8 cellular contexts compared by ENCODE assay signal in the genomic region with DNA sequence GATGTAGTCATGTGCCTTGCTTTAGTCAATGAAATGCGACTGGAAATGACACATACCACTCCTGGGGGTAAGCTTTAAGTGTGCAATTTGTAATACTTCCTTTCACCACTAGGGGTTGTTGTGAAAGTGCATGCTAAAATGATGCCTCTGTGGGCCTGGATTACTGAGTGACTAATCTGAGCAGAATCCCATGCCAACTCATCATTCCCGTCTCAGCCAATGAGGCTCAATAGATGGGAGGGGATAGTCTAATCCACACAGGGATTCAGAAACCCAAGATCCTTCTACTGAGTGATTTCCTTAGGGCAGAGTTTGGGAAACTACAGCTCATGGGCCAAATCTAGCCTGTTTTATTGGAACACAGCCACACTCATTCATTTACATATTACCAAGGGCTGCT. TPM values are rescaled to one million over a fixed set of nuclear protein-coding genes. Genes with fewer than 3 reads are reported as not detected.
DNase-seq lines count a peak whose midpoint lies in the region; ATAC-seq and TF ChIP-seq lines count a peak whose summit lies in the region.

No MANE protein-coding gene starts in this region.

- TF ChIP-seq CTCF in HEK293 (tag by site-specific recombination; IDR thresholded peaks at IDR 0.05) (no peak), osteocyte (IDR thresholded peaks at IDR 0.05) (peak; percentile 34), vagina (IDR thresholded peaks at IDR 0.05) (no peak)

- H3K4me3 Mint-ChIP-seq in activated CD4-positive, alpha-beta T cell treated with anti-CD3 and anti-CD28 coated beads for 36 hours, result no peak overlapping the region
- no peak overlapping the region for H3K4me3 Mint-ChIP-seq in osteocyte (ENCODE audit: unreplicated experiment)

- H3K4me1 ChIP-seq in HEK293 (ENCODE audit: control insufficient read depth, insufficient read depth, low read length), result no peaks in the 10 kb centered on the region
- H3K4me1 ChIP-seq in vagina, result no peaks in the 10 kb centered on the region

- H3K9me3 ChIP-seq in HEK293 (ENCODE audit: control insufficient read depth, insufficient read depth, low read depth, low read length) (no peaks in the 10 kb centered on the region), vagina (no peaks in the 10 kb centered on the region)

- H3K27me3 Mint-ChIP-seq in activated CD4-positive, alpha-beta T cell treated with anti-CD3 and anti-CD28 coated beads for 36 hours, result no peaks in the 10 kb centered on the region
- peaks cover 7% of the 10 kb centered on the region for H3K27me3 Mint-ChIP-seq in osteocyte (ENCODE audit: unreplicated experiment)

- H3K27ac ChIP-seq in HEK293 (ENCODE audit: extremely low read depth, low read depth, low read length), result no peak overlapping the region
- no peak overlapping the region for H3K27ac ChIP-seq in vagina
- no peak overlapping the region for H3K27ac ChIP-seq in caudate nucleus (ENCODE audit: low read depth, low read length)

- CTCF ChIA-PET in activated CD4-positive, alpha-beta T cell treated with anti-CD3 and anti-CD28 coated beads for 36 hours (lab: Charles Lee), result interaction anchor here (0.6 to 1.7 kb wide), 29 partner anchors 9 to 830 kb away, joined by 3 to 6 read pairs (median 3); no protein-coding TSS in a partner anchor
- CTCF ChIA-PET in HEK293 (lab: Yijun Ruan, JAX), result interaction anchor here (0.6 to 2.9 kb wide), 30 partner anchors 9 to 1666 kb away, joined by 3 to 24 read pairs (median 4); no protein-coding TSS in a partner anchor

- no peaks in the 10 kb centered on the region for H3K9me3 Mint-ChIP-seq in activated CD4-positive, alpha-beta T cell treated with anti-CD3 and anti-CD28 coated beads for 36 hours (ENCODE audit: low read depth)
- H3K9me3 Mint-ChIP-seq in osteocyte (ENCODE audit: unreplicated experiment), result no peaks in the 10 kb centered on the region

- H3K36me3 Mint-ChIP-seq in activated CD4-positive, alpha-beta T cell treated with anti-CD3 and anti-CD28 coated beads for 36 hours (ENCODE audit: low read depth), result no peaks in the 10 kb centered on the region
- H3K36me3 Mint-ChIP-seq in osteocyte (ENCODE audit: unreplicated experiment), result no peaks in the 10 kb centered on the region

- ATAC-seq in activated CD4-positive, alpha-beta T cell treated with anti-CD3 and anti-CD28 coated beads for 36 hours, result peak; percentile 98

- H3K4me3 ChIP-seq in HEK293 (ENCODE audit: low read depth, low read length) (no peak overlapping the region), vagina (no peak overlapping the region)

- H3K36me3 ChIP-seq in HEK293 (ENCODE audit: control insufficient read depth in 2 of 2, insufficient read depth in 1 of 2, low read length in 2 of 2) (no peaks in the 10 kb centered on the region), vagina (no peaks in the 10 kb centered on the region)

- no peaks in the 10 kb centered on the region for H3K4me1 Mint-ChIP-seq in activated CD4-positive, alpha-beta T cell treated with anti-CD3 and anti-CD28 coated beads for 36 hours
- H3K4me1 Mint-ChIP-seq in osteocyte (ENCODE audit: unreplicated experiment), result no peaks in the 10 kb centered on the region

- no peaks in the 10 kb centered on the region for H3K27me3 ChIP-seq in vagina

- TF ChIP-seq POLR2A in vagina (IDR thresholded peaks at IDR 0.05), result no peak

- POLR2A ChIA-PET in activated CD4-positive, alpha-beta T cell treated with anti-CD3 and anti-CD28 coated beads for 36 hours (lab: Charles Lee), result no interaction called here
- POLR2A ChIA-PET in HEK293 (lab: Yijun Ruan, JAX), result no interaction called here

- peak; percentile 7 for DNase-seq in activated CD4-positive, alpha-beta T cell treated with anti-CD3 and anti-CD28 coated beads for 36 hours
- no peak for DNase-seq in activated CD4-positive, alpha-beta T cell treated with anti-CD3 and anti-CD28 coated beads, Interleukin-2, amount 50 U/mL, for 4 hours
- peak; percentile 18 for DNase-seq in NCI-H146 treated with DMSO at 0.1 percent for 48 hours (lab: John Stamatoyannopoulos, UW; ENCODE audit: unreplicated experiment)
- DNase-seq in dermis microvascular lymphatic vessel endothelial cell (ENCODE audit: low read depth in 2 of 2), result peak; percentile 38 to 45
- no peak for DNase-seq in osteocyte (ENCODE audit: extremely low spot score, unreplicated experiment)
- DNase-seq in vagina (ENCODE audit: extremely low spot score in 2 of 2), result no peak
- DNase-seq in caudate nucleus (lab: John Stamatoyannopoulos, UW), result no peak

- no peak overlapping the region for H3K27ac Mint-ChIP-seq in activated CD4-positive, alpha-beta T cell treated with anti-CD3 and anti-CD28 coated beads for 36 hours
- H3K27ac Mint-ChIP-seq in osteocyte (ENCODE audit: unreplicated experiment), result no peak overlapping the region

- intact Hi-C loops in activated CD4-positive, alpha-beta T cell treated with anti-CD3 and anti-CD28 coated beads for 36 hours (cut with DNase I, micrococcal nuclease), result no loop called here
- intact Hi-C loops in vagina (cut with DNase I), result no loop called here

TF ChIP-seq in HEK293, 187 proteins besides CTCF, POLR2A, EP300 and RAD21:
- 0 out of 2 replicates have a peak, but pooled peaks have one; percentile 30 for TF ChIP-seq PRDM1 (tag by site-specific recombination; IDR thresholded peaks at IDR 0.05)
- TF ChIP-seq, protein P1, sequence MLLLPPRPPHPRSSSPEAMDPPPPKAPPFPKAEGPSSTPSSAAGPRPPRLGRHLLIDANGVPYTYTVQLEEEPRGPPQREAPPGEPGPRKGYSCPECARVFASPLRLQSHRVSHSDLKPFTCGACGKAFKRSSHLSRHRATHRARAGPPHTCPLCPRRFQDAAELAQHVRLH (tag by site-specific recombination; IDR thresholded peaks at IDR 0.05), result 0 out of 2 replicates have a peak, but pooled peaks have one; percentile 24
- no peak for TF ChIP-seq ZNF341 (tag by site-specific recombination; IDR thresholded peaks at IDR 0.05; ENCODE audit: low read depth)
- TF ChIP-seq SP3 (tag by site-specific recombination; IDR thresholded peaks at IDR 0.05), result peak; percentile 15; the same call in 1 of the 2 replicates

RNA-seq across cellular contexts. Expression of a gene that starts 54.0 kb away (rescaled TPM):
- total RNA-seq in activated CD4-positive, alpha-beta T cell treated with anti-CD3 and anti-CD28 coated beads for 36 hours, result under 1 TPM; 0.16 to 0.26 TPM
- total RNA-seq in dermis microvascular lymphatic vessel endothelial cell (not detected in 2 replicates), osteocyte (not detected in 2 replicates), vagina (not detected)

Comparison
In these comparisons a context has a peak if more than half of its experiments do, and no peak if none do; other contexts are left out.
1. DNase-seq: peak in activated CD4-positive, alpha-beta T cell treated with anti-CD3 and anti-CD28 coated beads for 36 hours (single experiment), NCI-H146 treated with DMSO at 0.1 percent for 48 hours (single experiment) and dermis microvascular lymphatic vessel endothelial cell (2 of 2); none in activated CD4-positive, alpha-beta T cell treated with anti-CD3 and anti-CD28 coated beads, Interleukin-2, amount 50 U/mL, for 4 hours (0 of 2), osteocyte (single experiment), vagina (0 of 2) and caudate nucleus (0 of 61).